In the genomic region with DNA sequence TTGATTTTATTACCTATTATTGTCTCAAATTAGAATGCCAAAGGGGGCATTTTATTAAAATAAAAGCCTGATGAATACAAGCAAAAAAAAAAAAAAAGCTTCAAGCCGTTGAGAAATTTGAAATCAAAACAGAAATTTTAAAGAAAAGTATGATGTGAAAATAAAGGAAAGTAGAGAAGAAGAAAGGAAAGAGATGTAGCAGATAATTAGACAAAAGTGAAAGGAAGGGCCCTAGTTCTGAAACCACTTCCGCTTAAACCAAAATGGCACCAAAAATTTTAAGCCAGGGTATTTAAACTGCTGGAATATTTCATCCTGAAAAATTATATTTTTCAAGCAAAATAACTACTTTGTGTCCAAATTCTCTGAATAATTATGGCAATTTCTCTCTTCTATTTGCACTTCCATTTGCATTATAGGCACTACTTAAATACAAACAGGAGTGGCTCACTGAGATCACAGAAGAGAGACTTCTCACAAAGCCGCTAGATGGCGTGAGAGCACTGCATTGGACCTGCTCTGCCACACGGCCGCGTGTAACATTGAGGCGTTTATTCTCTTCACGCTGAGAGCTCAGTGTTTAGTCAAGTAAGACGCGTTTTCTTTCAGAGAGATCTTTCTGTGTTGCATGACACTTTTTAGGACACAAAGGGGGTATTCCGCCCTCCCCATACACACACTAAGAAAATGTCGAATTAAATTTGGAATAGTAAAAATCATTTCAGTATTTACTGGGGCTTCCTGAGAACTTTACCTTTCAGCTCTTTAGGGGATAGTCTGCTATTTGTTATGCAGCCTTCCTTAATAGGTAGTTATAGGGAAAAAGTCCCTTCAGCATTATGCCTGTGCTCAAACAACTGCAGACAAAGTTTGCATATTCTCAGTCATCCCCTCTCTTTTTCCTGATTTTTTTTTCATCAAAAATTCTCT, we compare ENCODE assay signal across 8 cellular contexts.
DNase-seq lines count a peak whose midpoint lies in the region; ATAC-seq and TF ChIP-seq lines count a peak whose summit lies in the region.

No MANE protein-coding gene starts in this region.

- peaks cover 8% of the 10 kb centered on the region for H3K4me1 Mint-ChIP-seq in endothelial cell (ENCODE audit: unreplicated experiment)

- H3K9me3 Mint-ChIP-seq in endothelial cell (ENCODE audit: unreplicated experiment), result no peaks in the 10 kb centered on the region

- H3K27ac ChIP-seq in HUES6 (ENCODE audit: low read depth, low read length), result no peak overlapping the region

- H3K4me1 ChIP-seq in HUES6 (ENCODE audit: control insufficient read depth, insufficient read depth, low read length), result 0 out of 2 replicates have a peak, but pooled peaks cover 6% of the 10 kb centered on the region

- H3K27me3 Mint-ChIP-seq in endothelial cell (ENCODE audit: unreplicated experiment), result no peaks in the 10 kb centered on the region

- H3K4me3 ChIP-seq in HUES6 (ENCODE audit: low read depth, low read length), result peak overlapping the region; percentile 32

- H3K4me3 Mint-ChIP-seq in endothelial cell (ENCODE audit: unreplicated experiment), result no peak overlapping the region

- DNase-seq in DMS114 treated with DMSO at 0.1 percent for 48 hours (lab: John Stamatoyannopoulos, UW; ENCODE audit: unreplicated experiment) (peak; percentile 79), NOMO-1 treated with DMSO at 0.1 percent for 48 hours (lab: John Stamatoyannopoulos, UW; ENCODE audit: unreplicated experiment) (peak; percentile 81), endothelial cell (ENCODE audit: low spot score) (peak; percentile 80), midbrain (lab: John Stamatoyannopoulos, UW) (peak; percentile 94)
- peak; percentile 19 to 29 (median 24) for DNase-seq in activated CD8-positive, alpha-beta memory T cell treated with anti-CD3 and anti-CD28 coated beads for 48 hours (ENCODE audit: low read depth in 2 of 3, low spot score in 2 of 3)
- DNase-seq in stimulated activated CD8-positive, alpha-beta memory T cell treated with anti-CD3 and anti-CD28 coated beads, Interleukin-4, amount 100 ng/mL, for 24 hours (ENCODE audit: low read depth), result peak; percentile 50

- no peak overlapping the region for H3K9ac ChIP-seq in HUES6 (ENCODE audit: low read length)

- no peak overlapping the region for H3K27ac Mint-ChIP-seq in endothelial cell (ENCODE audit: unreplicated experiment)

- no peaks in the 10 kb centered on the region for H3K36me3 ChIP-seq in HUES6 (ENCODE audit: control insufficient read depth, insufficient read depth, low read length)

- no peaks in the 10 kb centered on the region for H3K9me3 ChIP-seq in HUES6 (ENCODE audit: control insufficient read depth, insufficient read depth, low read depth, low read length)

- H3K27me3 ChIP-seq in HUES6 (ENCODE audit: control insufficient read depth, insufficient read depth, low read length), result peaks cover 5% of the 10 kb centered on the region; the same call in 1 of the 2 replicates

- peak; percentile 79 for TF ChIP-seq CTCF in endothelial cell (IDR thresholded peaks at IDR 0.05; ENCODE audit: unreplicated experiment)

- H3K36me3 Mint-ChIP-seq in endothelial cell (ENCODE audit: low read depth, unreplicated experiment), result no peaks in the 10 kb centered on the region

- peak; percentile 100 for ATAC-seq in GM21529 (IDR thresholded peaks at IDR 0.05; ENCODE audit: unreplicated experiment)

Comparison
In these comparisons a context has a peak if more than half of its experiments do, and no peak if none do; other contexts are left out.
1. DNase-seq: peak in every context shown above with its lines; median percentile 94 in midbrain; 81 in NOMO-1 treated with DMSO at 0.1 percent for 48 hours; 80 in endothelial cell; 79 in DMS114 treated with DMSO at 0.1 percent for 48 hours; 50 in stimulated activated CD8-positive, alpha-beta memory T cell treated with anti-CD3 and anti-CD28 coated beads, Interleukin-4, amount 100 ng/mL, for 24 hours; 24 in activated CD8-positive, alpha-beta memory T cell treated with anti-CD3 and anti-CD28 coated beads for 48 hours.